Comparison of ENCODE assay signal across 36 cellular contexts in genomic region chr19:30160996-30161655, GRCh38.
"Had no signal": no experiment of that assay in that cellular context is flagged by ENCODE, and none has a peak within 500 bp of the region (broad histone marks: within the 10 kb centered on the region; RNA-seq: fewer than 3 reads in every experiment).

No MANE protein-coding gene starts in this region.

- H3K27ac ChIP-seq: ascending aorta, breast epithelium, cardiac muscle cell, coronary artery, dorsolateral prefrontal cortex, foreskin keratinocyte, gastrocnemius medialis, heart left ventricle, WERI-Rb-1 had no signal

- H3K9me3 ChIP-seq: ascending aorta, breast epithelium, gastrocnemius medialis, heart left ventricle had no signal

- DNase-seq: activated B cell treated with CpG ODN at 0.5 μM for 24 hours; activated CD4-positive, alpha-beta T cell treated with anti-CD3 and anti-CD28 coated beads for 48 hours; activated CD4-positive, alpha-beta T cell treated with anti-CD3 and anti-CD28 coated beads, Interleukin-2, amount 50 U/mL, for 1 hour; activated CD4-positive, alpha-beta T cell treated with anti-CD3 and anti-CD28 coated beads, Interleukin-2, amount 50 U/mL, for 48 hours; activated CD8-positive, alpha-beta memory T cell treated with anti-CD3 and anti-CD28 coated beads for 24 hours; activated CD8-positive, alpha-beta memory T cell treated with anti-CD3 and anti-CD28 coated beads, Interleukin-2, amount 50 U/mL, for 48 hours; activated CD8-positive, alpha-beta T cell treated with anti-CD3 and anti-CD28 coated beads for 36 hours; activated gamma-delta T cell; activated naive CD4-positive, alpha-beta T cell; activated naive CD4-positive, alpha-beta T cell treated with anti-CD3 and anti-CD28 coated beads, Interleukin-2, amount 10 ng/mL, durations not matched to agents 7 days and 5 days; activated naive CD8-positive, alpha-beta T cell treated with anti-CD3 and anti-CD28 coated beads, Interleukin-2, amount 10 ng/mL, durations not matched to agents 7 days and 5 days; activated T-cell treated with anti-CD3 and anti-CD28 coated beads for 4 hours; activated T-cell treated with anti-CD3 and anti-CD28 coated beads, Interleukin-2, amount 50 U/mL, for 24 hours; activated T-cell treated with anti-CD3 and anti-CD28 coated beads, Interleukin-2, amount 50 U/mL, for 72 hours; effector memory CD4-positive, alpha-beta T cell; endodermal cell; foreskin keratinocyte; gastrocnemius medialis; glutamatergic neuron; heart left ventricle; T-helper 1 cell; T-helper 17 cell; T1000; WERI-Rb-1 had no signal

- H3K27ac Mint-ChIP-seq: activated B cell treated with CpG ODN at 0.5 μM for 24 hours; activated CD8-positive, alpha-beta T cell treated with anti-CD3 and anti-CD28 coated beads for 36 hours; activated naive CD4-positive, alpha-beta T cell treated with anti-CD3 and anti-CD28 coated beads, Interleukin-2, amount 10 ng/mL, durations not matched to agents 7 days and 5 days; activated naive CD4-positive, alpha-beta T cell treated with anti-CD3 and anti-CD28 coated beads, Interleukin-2, amount 50 U/mL, for 72 hours; activated naive CD8-positive, alpha-beta T cell treated with anti-CD3 and anti-CD28 coated beads, Interleukin-2, amount 10 ng/mL, durations not matched to agents 7 days and 5 days; activated T-cell treated with anti-CD3 and anti-CD28 coated beads, Interleukin-2, amount 50 U/mL, for 24 hours; activated T-cell treated with anti-CD3 and anti-CD28 coated beads, Interleukin-2, amount 50 U/mL, for 72 hours; dendritic cell treated with granulocyte-macrophage colony-stimulating factor and Interleukin-4, amounts not matched to agents 40 ng/mL and 50 ng/mL, for 4 days; endodermal cell; T-helper 17 cell; T-helper 2 cell treated with Interferon-gamma antibody and Interleukin-4, amounts not matched to agents 5 μg/mL and 100 μg/mL, for 36 hours had no signal

- H3K4me1 Mint-ChIP-seq: activated B cell treated with CpG ODN at 0.5 μM for 24 hours; activated naive CD4-positive, alpha-beta T cell treated with anti-CD3 and anti-CD28 coated beads, Interleukin-2, amount 10 ng/mL, durations not matched to agents 7 days and 5 days; activated naive CD8-positive, alpha-beta T cell treated with anti-CD3 and anti-CD28 coated beads, Interleukin-2, amount 10 ng/mL, durations not matched to agents 7 days and 5 days; central memory CD8-positive, alpha-beta T cell; endodermal cell; T-helper 17 cell had no signal

- H3K27me3 ChIP-seq: ascending aorta, breast epithelium, cardiac muscle cell, foreskin keratinocyte, gastrocnemius medialis had no signal

- H3K4me3 ChIP-seq: ascending aorta, breast epithelium, cardiac muscle cell, coronary artery, dorsolateral prefrontal cortex, gastrocnemius medialis, heart left ventricle had no signal

- H3K36me3 ChIP-seq: ascending aorta, breast epithelium, cardiac muscle cell, gastrocnemius medialis, heart left ventricle, WERI-Rb-1 had no signal

- H3K36me3 Mint-ChIP-seq: activated naive CD4-positive, alpha-beta T cell treated with anti-CD3 and anti-CD28 coated beads, Interleukin-2, amount 10 ng/mL, durations not matched to agents 7 days and 5 days; activated naive CD4-positive, alpha-beta T cell treated with anti-CD3 and anti-CD28 coated beads, Interleukin-2, amount 50 U/mL, for 72 hours; activated naive CD8-positive, alpha-beta T cell treated with anti-CD3 and anti-CD28 coated beads, Interleukin-2, amount 10 ng/mL, durations not matched to agents 7 days and 5 days; brain had no signal

- H3K4me1 ChIP-seq: ascending aorta, breast epithelium, foreskin keratinocyte, gastrocnemius medialis, heart left ventricle had no signal

- H3K9me3 Mint-ChIP-seq: activated B cell treated with CpG ODN at 0.5 μM for 24 hours; activated CD8-positive, alpha-beta T cell treated with anti-CD3 and anti-CD28 coated beads for 36 hours; activated T-cell treated with anti-CD3 and anti-CD28 coated beads, Interleukin-2, amount 50 U/mL, for 24 hours; endodermal cell; T-helper 2 cell treated with Interferon-gamma antibody and Interleukin-4, amounts not matched to agents 5 μg/mL and 100 μg/mL, for 36 hours had no signal

- H3K27me3 Mint-ChIP-seq: activated B cell treated with CpG ODN at 0.5 μM for 24 hours; activated naive CD4-positive, alpha-beta T cell treated with anti-CD3 and anti-CD28 coated beads, Interleukin-2, amount 10 ng/mL, durations not matched to agents 7 days and 5 days; activated naive CD8-positive, alpha-beta T cell treated with anti-CD3 and anti-CD28 coated beads, Interleukin-2, amount 10 ng/mL, durations not matched to agents 7 days and 5 days; dendritic cell treated with granulocyte-macrophage colony-stimulating factor and Interleukin-4, amounts not matched to agents 40 ng/mL and 50 ng/mL, for 4 days had no signal

- ATAC-seq: activated CD4-positive, CD25-positive, alpha-beta regulatory T cell treated with anti-CD3 and anti-CD28 coated beads, Interleukin-2, amount 50 U/mL, for 24 hours; activated CD8-positive, alpha-beta T cell treated with anti-CD3 and anti-CD28 coated beads for 36 hours; activated naive CD4-positive, alpha-beta T cell treated with anti-CD3 and anti-CD28 coated beads, Interleukin-2, amount 50 U/mL, for 72 hours; activated T-cell treated with anti-CD3 and anti-CD28 coated beads, Interleukin-2, amount 50 U/mL, for 72 hours; esophagus mucosa; foreskin keratinocyte; gastrocnemius medialis; heart left ventricle; T-helper 17 cell had no signal

- H3K4me3 Mint-ChIP-seq: activated B cell treated with CpG ODN at 0.5 μM for 24 hours; activated CD8-positive, alpha-beta T cell treated with anti-CD3 and anti-CD28 coated beads for 36 hours; activated naive CD4-positive, alpha-beta T cell treated with anti-CD3 and anti-CD28 coated beads, Interleukin-2, amount 10 ng/mL, durations not matched to agents 7 days and 5 days; activated naive CD8-positive, alpha-beta T cell treated with anti-CD3 and anti-CD28 coated beads, Interleukin-2, amount 10 ng/mL, durations not matched to agents 7 days and 5 days; activated T-cell treated with anti-CD3 and anti-CD28 coated beads, Interleukin-2, amount 50 U/mL, for 24 hours; activated T-cell treated with anti-CD3 and anti-CD28 coated beads, Interleukin-2, amount 50 U/mL, for 72 hours; brain; central memory CD8-positive, alpha-beta T cell; dendritic cell treated with granulocyte-macrophage colony-stimulating factor and Interleukin-4, amounts not matched to agents 40 ng/mL and 50 ng/mL, for 4 days; endodermal cell; T-helper 17 cell; T-helper 2 cell treated with Interferon-gamma antibody and Interleukin-4, amounts not matched to agents 5 μg/mL and 100 μg/mL, for 36 hours had no signal
